ENCODE assay signal across 22 cellular contexts in genomic region chr3:79960594-79960993, GRCh38.
"Had no signal": no experiment of that assay in that cellular context is flagged by ENCODE, and none has a peak within 500 bp of the region (broad histone marks: within the 10 kb centered on the region; RNA-seq: fewer than 3 reads in every experiment).

No MANE protein-coding gene starts in this region.

- H3K4me1 ChIP-seq: left ventricle myocardium inferior, uterus had no signal

- ATAC-seq: activated naive CD8-positive, alpha-beta T cell treated with anti-CD3 and anti-CD28 coated beads, Interleukin-2, amount 50 U/mL, for 24 hours; activated T-cell treated with anti-CD3 and anti-CD28 coated beads, Interleukin-2, amount 50 U/mL, for 4 hours; activated T-helper 17 cell treated with anti-CD3 and anti-CD28 coated beads, Interleukin-2, amount 50 U/mL, for 72 hours; sciatic nerve; stimulated activated effector memory CD8-positive, alpha-beta T cell treated with anti-CD3 and anti-CD28 coated beads, Interleukin-12 subunit alpha, Interleukin-12 subunit beta, amount 100 ng/mL, for 72 hours had no signal

- DNase-seq: activated CD4-positive, alpha-beta memory T cell treated with anti-CD3 and anti-CD28 coated beads for 36 hours; activated CD4-positive, alpha-beta T cell treated with anti-CD3 and anti-CD28 coated beads, Interleukin-2, amount 10 ng/mL, durations not matched to agents 24 days and 14 days; activated CD4-positive, CD25-positive, alpha-beta regulatory T cell treated with anti-CD3 and anti-CD28 coated beads, Interleukin-2, amount 50 U/mL, for 72 hours; activated CD8-positive, alpha-beta memory T cell treated with anti-CD3 and anti-CD28 coated beads, Interleukin-2, amount 50 U/mL, for 48 hours; activated gamma-delta T cell treated with Interleukin-2 at 50 U/mL for 16 hours; activated naive CD8-positive, alpha-beta T cell treated with anti-CD3 and anti-CD28 coated beads, Interleukin-2, amount 50 U/mL, for 24 hours; activated T-cell treated with anti-CD3 and anti-CD28 coated beads, Interleukin-2, amount 50 U/mL, for 4 hours; caudate nucleus; dermis blood vessel endothelial cell; effector CD4-positive, alpha-beta T cell; left ventricle myocardium inferior; stimulated activated CD4-positive, alpha-beta T cell treated with anti-CD3 and anti-CD28 coated beads, Interleukin-12 subunit alpha, Interleukin-12 subunit beta, amount 100 ng/mL, for 4 hours; stimulated activated CD4-positive, alpha-beta T cell treated with anti-CD3 and anti-CD28 coated beads, Interleukin-4, amount 100 ng/mL, for 24 hours; trophoblast cell; uterus had no signal

- H3K4me3 ChIP-seq: left ventricle myocardium inferior, skin epidermis, thoracic aorta, uterus had no signal

- H3K36me3 ChIP-seq: left ventricle myocardium inferior, thoracic aorta, uterus had no signal

- H3K9me3 ChIP-seq: thoracic aorta had no signal

- H3K27ac ChIP-seq: left ventricle myocardium inferior, skin epidermis, thoracic aorta, uterus had no signal

- H3K27me3 ChIP-seq: uterus had no signal

- FAIRE-seq: frontal cortex, islet of Langerhans had no signal
